1 cellular context compared by ENCODE assay signal in the genomic region with DNA sequence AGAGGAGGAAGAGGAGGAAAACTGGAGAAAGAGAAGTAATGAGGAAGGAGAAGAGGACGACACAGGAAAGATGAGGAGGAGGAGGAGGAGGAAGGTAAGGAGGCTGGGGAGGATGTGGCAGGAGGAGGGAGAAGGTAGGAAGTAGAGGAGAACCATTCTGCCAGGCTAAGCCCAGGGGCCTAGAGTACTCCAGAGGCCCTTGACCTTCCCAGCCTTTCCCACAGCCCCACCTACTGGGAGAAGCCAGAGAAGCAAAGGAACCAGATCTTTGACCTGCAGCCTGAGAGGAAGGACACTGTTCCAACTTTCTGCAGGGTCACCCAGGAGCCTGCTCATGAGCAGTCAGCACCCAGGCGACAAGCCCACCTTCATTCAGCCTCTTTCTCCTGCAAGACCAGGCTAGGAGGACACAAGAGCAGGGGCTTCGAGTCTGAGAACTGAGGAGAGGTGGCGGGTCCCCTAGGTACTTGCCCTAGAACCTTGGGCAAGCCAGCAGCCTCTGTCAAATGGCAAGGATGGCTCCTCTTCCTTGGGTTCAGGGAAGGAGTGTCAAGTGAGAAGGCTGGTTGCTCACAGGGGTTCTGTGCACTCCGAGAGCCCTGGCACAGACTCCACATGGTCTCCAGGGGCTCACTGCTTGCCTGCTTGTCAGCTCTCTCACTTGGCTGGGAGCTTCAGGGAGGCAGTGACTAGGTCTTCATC.
TF ChIP-seq lines count a peak whose summit lies in the region.

No MANE protein-coding gene starts in this region.

TF ChIP-seq in HepG2, 621 proteins besides CTCF, POLR2A, EP300 and RAD21 (continued from another document and continues in another):
- peak; percentile 31 for TF ChIP-seq TEAD3 (CRISPR knock-in tag; optimal IDR thresholded peaks at IDR 0.05; ENCODE audit: borderline replicate concordance)
- TF ChIP-seq HNF4G (IDR thresholded peaks at IDR 0.05; ENCODE audit: borderline replicate concordance, low read depth, low read length) = peak; percentile 56; the same call in 1 of the 2 replicates
- no peak for TF ChIP-seq HNF4G (CRISPR knock-in tag; IDR thresholded peaks at IDR 0.05; ENCODE audit: borderline replicate concordance, low read depth)
- TF ChIP-seq SAP130 (CRISPR knock-in tag; IDR thresholded peaks at IDR 0.05; ENCODE audit: low read depth) = peak; percentile 51
- TF ChIP-seq, protein P1, sequence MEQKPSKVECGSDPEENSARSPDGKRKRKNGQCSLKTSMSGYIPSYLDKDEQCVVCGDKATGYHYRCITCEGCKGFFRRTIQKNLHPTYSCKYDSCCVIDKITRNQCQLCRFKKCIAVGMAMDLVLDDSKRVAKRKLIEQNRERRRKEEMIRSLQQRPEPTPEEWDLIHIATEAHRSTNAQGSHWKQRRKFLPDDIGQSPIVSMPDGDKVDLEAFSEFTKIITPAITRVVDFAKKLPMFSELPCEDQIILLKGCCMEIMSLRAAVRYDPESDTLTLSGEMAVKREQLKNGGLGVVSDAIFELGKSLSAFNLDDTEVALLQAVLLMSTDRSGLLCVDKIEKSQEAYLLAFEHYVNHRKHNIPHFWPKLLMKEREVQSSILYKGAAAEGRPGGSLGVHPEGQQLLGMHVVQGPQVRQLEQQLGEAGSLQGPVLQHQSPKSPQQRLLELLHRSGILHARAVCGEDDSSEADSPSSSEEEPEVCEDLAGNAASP (CRISPR knock-in tag; IDR thresholded peaks at IDR 0.05; ENCODE audit: borderline replicate concordance) = peak; percentile 63; the same call in 1 of the 2 replicates
- TF ChIP-seq, protein P2, sequence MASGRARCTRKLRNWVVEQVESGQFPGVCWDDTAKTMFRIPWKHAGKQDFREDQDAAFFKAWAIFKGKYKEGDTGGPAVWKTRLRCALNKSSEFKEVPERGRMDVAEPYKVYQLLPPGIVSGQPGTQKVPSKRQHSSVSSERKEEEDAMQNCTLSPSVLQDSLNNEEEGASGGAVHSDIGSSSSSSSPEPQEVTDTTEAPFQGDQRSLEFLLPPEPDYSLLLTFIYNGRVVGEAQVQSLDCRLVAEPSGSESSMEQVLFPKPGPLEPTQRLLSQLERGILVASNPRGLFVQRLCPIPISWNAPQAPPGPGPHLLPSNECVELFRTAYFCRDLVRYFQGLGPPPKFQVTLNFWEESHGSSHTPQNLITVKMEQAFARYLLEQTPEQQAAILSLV (CRISPR knock-in tag; IDR thresholded peaks at IDR 0.05; ENCODE audit: borderline replicate concordance) = peak; percentile 22; the same call in 1 of the 2 replicates
- 0 out of 2 replicates have a peak, but pooled peaks have one; percentile 59 for TF ChIP-seq ZNF430 (CRISPR knock-in tag; IDR thresholded peaks at IDR 0.05)
- TF ChIP-seq NR2F6 (IDR thresholded peaks at IDR 0.05) = peak; percentile 86
- peak; percentile 94 for TF ChIP-seq NR2F6 (CRISPR knock-in tag; IDR thresholded peaks at IDR 0.05)
- 0 out of 2 replicates have a peak, but pooled peaks have one; percentile 20 for TF ChIP-seq SPEN (CRISPR knock-in tag; IDR thresholded peaks at IDR 0.05; ENCODE audit: low read depth)
- no peak for TF ChIP-seq RNF2 (conservative IDR thresholded peaks at IDR 0.05; ENCODE audit: low read depth)
- 0 out of 2 replicates have a peak, but pooled peaks have one; percentile 42 for TF ChIP-seq KAT7 (CRISPR knock-in tag; IDR thresholded peaks at IDR 0.05; ENCODE audit: borderline replicate concordance)
- TF ChIP-seq ZMYM4 (CRISPR knock-in tag; IDR thresholded peaks at IDR 0.05) = 0 out of 2 replicates have a peak, but pooled peaks have one; percentile 25
- TF ChIP-seq MAZ (IDR thresholded peaks at IDR 0.05; ENCODE audit: borderline replicate concordance, low read depth, low read length) = no peak
- TF ChIP-seq MAZ (CRISPR knock-in tag; IDR thresholded peaks at IDR 0.05; ENCODE audit: low read depth) = 0 out of 2 replicates have a peak, but pooled peaks have one; percentile 40
- TF ChIP-seq TSC22D2 (CRISPR knock-in tag; IDR thresholded peaks at IDR 0.05; ENCODE audit: borderline replicate concordance) = 0 out of 2 replicates have a peak, but pooled peaks have one; percentile 33
- TF ChIP-seq GATAD2A (CRISPR knock-in tag; IDR thresholded peaks at IDR 0.05) = peak; percentile 63
- TF ChIP-seq SUZ12 (IDR thresholded peaks at IDR 0.05; ENCODE audit: low read depth, low read length) = no peak
- no peak for TF ChIP-seq ELF1 (CRISPR knock-in tag; IDR thresholded peaks at IDR 0.05)
- TF ChIP-seq MED8 (CRISPR knock-in tag; IDR thresholded peaks at IDR 0.05; ENCODE audit: insufficient replicate concordance) = no peak
- peak; percentile 48; the same call in 1 of the 2 replicates for TF ChIP-seq THAP11 (CRISPR knock-in tag; IDR thresholded peaks at IDR 0.05)
- no peak for TF ChIP-seq CBX5 (CRISPR knock-in tag; IDR thresholded peaks at IDR 0.05; ENCODE audit: borderline replicate concordance)
- TF ChIP-seq NR2F2 (IDR thresholded peaks at IDR 0.05; ENCODE audit: borderline replicate concordance, low read depth) = peak; percentile 50; the same call in 1 of the 2 replicates
- no peak for TF ChIP-seq GABPA (IDR thresholded peaks at IDR 0.05; ENCODE audit: low read depth, low read length)
- peak; percentile 22; the same call in 1 of the 2 replicates for TF ChIP-seq GABPA (CRISPR knock-in tag; IDR thresholded peaks at IDR 0.05; ENCODE audit: low read depth)
- TF ChIP-seq, protein P3, sequence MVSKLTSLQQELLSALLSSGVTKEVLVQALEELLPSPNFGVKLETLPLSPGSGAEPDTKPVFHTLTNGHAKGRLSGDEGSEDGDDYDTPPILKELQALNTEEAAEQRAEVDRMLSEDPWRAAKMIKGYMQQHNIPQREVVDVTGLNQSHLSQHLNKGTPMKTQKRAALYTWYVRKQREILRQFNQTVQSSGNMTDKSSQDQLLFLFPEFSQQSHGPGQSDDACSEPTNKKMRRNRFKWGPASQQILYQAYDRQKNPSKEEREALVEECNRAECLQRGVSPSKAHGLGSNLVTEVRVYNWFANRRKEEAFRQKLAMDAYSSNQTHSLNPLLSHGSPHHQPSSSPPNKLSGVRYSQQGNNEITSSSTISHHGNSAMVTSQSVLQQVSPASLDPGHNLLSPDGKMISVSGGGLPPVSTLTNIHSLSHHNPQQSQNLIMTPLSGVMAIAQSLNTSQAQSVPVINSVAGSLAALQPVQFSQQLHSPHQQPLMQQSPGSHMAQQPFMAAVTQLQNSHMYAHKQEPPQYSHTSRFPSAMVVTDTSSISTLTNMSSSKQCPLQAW (CRISPR knock-in tag; IDR thresholded peaks at IDR 0.05) = peak; percentile 70
- TF ChIP-seq ZNF691 (CRISPR knock-in tag; IDR thresholded peaks at IDR 0.05; ENCODE audit: borderline replicate concordance, low read depth) = peak; percentile 85; the same call in 1 of the 2 replicates
- TF ChIP-seq ESRRA (CRISPR knock-in tag; IDR thresholded peaks at IDR 0.05; ENCODE audit: low read depth) = peak; percentile 90; the same call in 1 of the 2 replicates
- TF ChIP-seq, protein P4, sequence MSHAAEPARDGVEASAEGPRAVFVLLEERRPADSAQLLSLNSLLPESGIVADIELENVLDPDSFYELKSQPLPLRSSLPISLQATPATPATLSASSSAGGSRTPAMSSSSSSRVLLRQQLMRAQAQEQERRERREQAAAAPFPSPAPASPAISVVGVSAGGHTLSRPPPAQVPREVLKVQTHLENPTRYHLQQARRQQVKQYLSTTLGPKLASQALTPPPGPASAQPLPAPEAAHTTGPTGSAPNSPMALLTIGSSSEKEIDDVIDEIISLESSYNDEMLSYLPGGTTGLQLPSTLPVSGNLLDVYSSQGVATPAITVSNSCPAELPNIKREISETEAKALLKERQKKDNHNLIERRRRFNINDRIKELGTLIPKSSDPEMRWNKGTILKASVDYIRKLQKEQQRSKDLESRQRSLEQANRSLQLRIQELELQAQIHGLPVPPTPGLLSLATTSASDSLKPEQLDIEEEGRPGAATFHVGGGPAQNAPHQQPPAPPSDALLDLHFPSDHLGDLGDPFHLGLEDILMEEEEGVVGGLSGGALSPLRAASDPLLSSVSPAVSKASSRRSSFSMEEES (CRISPR knock-in tag; IDR thresholded peaks at IDR 0.05) = no peak
- TF ChIP-seq, protein P5, sequence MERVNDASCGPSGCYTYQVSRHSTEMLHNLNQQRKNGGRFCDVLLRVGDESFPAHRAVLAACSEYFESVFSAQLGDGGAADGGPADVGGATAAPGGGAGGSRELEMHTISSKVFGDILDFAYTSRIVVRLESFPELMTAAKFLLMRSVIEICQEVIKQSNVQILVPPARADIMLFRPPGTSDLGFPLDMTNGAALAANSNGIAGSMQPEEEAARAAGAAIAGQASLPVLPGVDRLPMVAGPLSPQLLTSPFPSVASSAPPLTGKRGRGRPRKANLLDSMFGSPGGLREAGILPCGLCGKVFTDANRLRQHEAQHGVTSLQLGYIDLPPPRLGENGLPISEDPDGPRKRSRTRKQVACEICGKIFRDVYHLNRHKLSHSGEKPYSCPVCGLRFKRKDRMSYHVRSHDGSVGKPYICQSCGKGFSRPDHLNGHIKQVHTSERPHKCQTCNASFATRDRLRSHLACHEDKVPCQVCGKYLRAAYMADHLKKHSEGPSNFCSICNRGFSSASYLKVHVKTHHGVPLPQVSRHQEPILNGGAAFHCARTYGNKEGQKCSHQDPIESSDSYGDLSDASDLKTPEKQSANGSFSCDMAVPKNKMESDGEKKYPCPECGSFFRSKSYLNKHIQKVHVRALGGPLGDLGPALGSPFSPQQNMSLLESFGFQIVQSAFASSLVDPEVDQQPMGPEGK (CRISPR knock-in tag; IDR thresholded peaks at IDR 0.05) = peak; percentile 35; the same call in 1 of the 2 replicates
- TF ChIP-seq ZNF282 (IDR thresholded peaks at IDR 0.05; ENCODE audit: partially characterized antibody) = no peak
- TF ChIP-seq ARNT2 (CRISPR knock-in tag; IDR thresholded peaks at IDR 0.05; ENCODE audit: low read depth) = no peak
- TF ChIP-seq ZNF251 (CRISPR knock-in tag; IDR thresholded peaks at IDR 0.05) = no peak
- TF ChIP-seq ZNF274 (CRISPR knock-in tag; IDR thresholded peaks at IDR 0.05) = 0 out of 2 replicates have a peak, but pooled peaks have one; percentile 59
- TF ChIP-seq ZBTB33 (CRISPR knock-in tag; IDR thresholded peaks at IDR 0.05) = peak; percentile 32; the same call in 1 of the 2 replicates
- peak; percentile 61; the same call in 1 of the 2 replicates for TF ChIP-seq HOXA3 (CRISPR knock-in tag; IDR thresholded peaks at IDR 0.05)
- peak; percentile 42; the same call in 1 of the 2 replicates for TF ChIP-seq TBX2 (CRISPR knock-in tag; IDR thresholded peaks at IDR 0.05; ENCODE audit: borderline replicate concordance)
- no peak for TF ChIP-seq SRSF1 (optimal IDR thresholded peaks at IDR 0.05; ENCODE audit: low read depth, low read length)
- TF ChIP-seq RBAK (CRISPR knock-in tag; IDR thresholded peaks at IDR 0.05) = no peak
- 0 out of 2 replicates have a peak, but pooled peaks have one; percentile 50 for TF ChIP-seq GFI1 (CRISPR knock-in tag; IDR thresholded peaks at IDR 0.05; ENCODE audit: borderline replicate concordance)
- TF ChIP-seq PHF8 (CRISPR knock-in tag; IDR thresholded peaks at IDR 0.05) = 0 out of 2 replicates have a peak, but pooled peaks have one; percentile 31
- no peak; the same call in 1 of the 2 replicates for TF ChIP-seq NCOR1 (IDR thresholded peaks at IDR 0.05; ENCODE audit: borderline replicate concordance, low read length)
- TF ChIP-seq ZNF17 (CRISPR knock-in tag; IDR thresholded peaks at IDR 0.05) = no peak
- TF ChIP-seq DZIP1 (CRISPR knock-in tag; IDR thresholded peaks at IDR 0.05) = no peak
- TF ChIP-seq ZNF605 (CRISPR knock-in tag; IDR thresholded peaks at IDR 0.05) = 0 out of 2 replicates have a peak, but pooled peaks have one; percentile 60
- TF ChIP-seq, protein P6, sequence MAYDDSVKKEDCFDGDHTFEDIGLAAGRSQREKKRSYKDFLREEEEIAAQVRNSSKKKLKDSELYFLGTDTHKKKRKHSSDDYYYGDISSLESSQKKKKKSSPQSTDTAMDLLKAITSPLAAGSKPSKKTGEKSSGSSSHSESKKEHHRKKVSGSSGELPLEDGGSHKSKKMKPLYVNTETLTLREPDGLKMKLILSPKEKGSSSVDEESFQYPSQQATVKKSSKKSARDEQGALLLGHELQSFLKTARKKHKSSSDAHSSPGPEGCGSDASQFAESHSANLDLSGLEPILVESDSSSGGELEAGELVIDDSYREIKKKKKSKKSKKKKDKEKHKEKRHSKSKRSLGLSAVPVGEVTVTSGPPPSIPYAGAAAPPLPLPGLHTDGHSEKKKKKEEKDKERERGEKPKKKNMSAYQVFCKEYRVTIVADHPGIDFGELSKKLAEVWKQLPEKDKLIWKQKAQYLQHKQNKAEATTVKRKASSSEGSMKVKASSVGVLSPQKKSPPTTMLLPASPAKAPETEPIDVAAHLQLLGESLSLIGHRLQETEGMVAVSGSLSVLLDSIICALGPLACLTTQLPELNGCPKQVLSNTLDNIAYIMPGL (CRISPR knock-in tag; IDR thresholded peaks at IDR 0.05; ENCODE audit: borderline replicate concordance in 1 of 2, low read depth in 1 of 2) = peak; percentile 70 to 83; a peak in 3 of 4 replicates
